Comparison of ENCODE assay signal across 35 cellular contexts in the genomic region with DNA sequence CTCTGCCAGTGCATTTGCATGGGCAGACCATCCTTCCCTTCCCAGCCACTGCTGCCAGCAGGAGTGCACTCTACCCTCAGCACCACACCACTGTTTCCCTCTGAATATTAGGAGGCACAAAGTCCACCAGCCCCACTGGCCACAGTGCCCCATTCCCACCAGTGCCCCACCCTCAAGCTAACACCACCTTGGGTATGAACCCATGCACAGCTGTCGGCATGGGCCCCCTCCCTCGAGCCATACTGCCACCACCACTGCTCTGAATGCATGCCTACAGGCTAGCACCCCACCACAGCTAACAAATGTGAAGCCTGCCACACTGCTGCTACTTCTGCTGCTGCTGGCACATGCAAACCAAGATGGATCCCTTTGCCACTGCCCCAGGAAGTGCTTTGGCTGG.
"Had no signal": no experiment of that assay in that cellular context is flagged by ENCODE, and none has a peak within 500 bp of the region (broad histone marks: within the 10 kb centered on the region; RNA-seq: fewer than 3 reads in every experiment).

No MANE protein-coding gene starts in this region.

- DNase-seq: activated B cell treated with CpG ODN at 0.5 μM for 24 hours; activated CD4-positive, alpha-beta memory T cell treated with anti-CD3 and anti-CD28 coated beads, Interleukin-2, amount 10 ng/mL, durations not matched to agents 7 days and 5 days; activated CD4-positive, alpha-beta T cell treated with anti-CD3 and anti-CD28 coated beads for 4 hours; activated CD4-positive, alpha-beta T cell treated with anti-CD3 and anti-CD28 coated beads, Interleukin-2, amount 10 ng/mL, durations not matched to agents 24 days and 14 days; activated CD4-positive, alpha-beta T cell treated with anti-CD3 and anti-CD28 coated beads, Interleukin-2, amount 50 U/mL, for 1 hour; activated CD4-positive, alpha-beta T cell treated with anti-CD3 and anti-CD28 coated beads, Interleukin-2, amount 50 U/mL, for 48 hours; activated CD4-positive, CD25-positive, alpha-beta regulatory T cell treated with anti-CD3 and anti-CD28 coated beads, Interleukin-2, amount 50 U/mL, for 72 hours; activated CD8-positive, alpha-beta memory T cell treated with anti-CD3 and anti-CD28 coated beads for 24 hours; activated CD8-positive, alpha-beta memory T cell treated with anti-CD3 and anti-CD28 coated beads, Interleukin-2, amount 10 ng/mL, durations not matched to agents 7 days and 5 days; activated CD8-positive, alpha-beta memory T cell treated with anti-CD3 and anti-CD28 coated beads, Interleukin-2, amount 50 U/mL, for 48 hours; activated CD8-positive, alpha-beta T cell treated with anti-CD3 and anti-CD28 coated beads, Interleukin-2, amount 10 ng/mL, durations not matched to agents 7 days and 5 days; activated effector memory CD4-positive, alpha-beta T cell treated with Interleukin-2 at 50 U/mL for 16 hours; activated gamma-delta T cell; activated naive CD4-positive, alpha-beta T cell treated with anti-CD3 and anti-CD28 coated beads, Interleukin-2, amount 10 ng/mL, durations not matched to agents 7 days and 5 days; activated naive CD4-positive, alpha-beta T cell treated with Interleukin-2 at 50 U/mL for 16 hours; activated naive CD8-positive, alpha-beta T cell treated with anti-CD3 and anti-CD28 coated beads, Interleukin-2, amount 10 ng/mL, durations not matched to agents 7 days and 5 days; activated naive CD8-positive, alpha-beta T cell treated with anti-CD3 and anti-CD28 coated beads, Interleukin-2, amount 50 U/mL, for 24 hours; activated T-cell treated with anti-CD3 and anti-CD28 coated beads, Interleukin-2, amount 50 U/mL, for 24 hours; activated T-cell treated with anti-CD3 and anti-CD28 coated beads, Interleukin-2, amount 50 U/mL, for 48 hours; amygdala; body of pancreas; brain microvascular endothelial cell; central memory CD4-positive, alpha-beta T cell; T-helper 1 cell; T-helper 2 cell; T-helper 9 cell had no signal

- H3K9me3 Mint-ChIP-seq: activated CD4-positive, alpha-beta memory T cell treated with anti-CD3 and anti-CD28 coated beads, Interleukin-2, amount 10 ng/mL, durations not matched to agents 7 days and 5 days; activated CD4-positive, alpha-beta T cell treated with anti-CD3 and anti-CD28 coated beads, Interleukin-2, amount 10 ng/mL, durations not matched to agents 24 days and 14 days; activated naive CD4-positive, alpha-beta T cell treated with anti-CD3 and anti-CD28 coated beads, Interleukin-2, amount 10 ng/mL, durations not matched to agents 7 days and 5 days; activated naive CD4-positive, alpha-beta T cell treated with anti-CD3 and anti-CD28 coated beads, Interleukin-2, amount 50 U/mL, for 24 hours; activated T-cell treated with anti-CD3 and anti-CD28 coated beads, Interleukin-2, amount 50 U/mL, for 24 hours; activated T-helper 2 cell treated with anti-CD3 and anti-CD28 coated beads, Interferon-gamma antibody, Interleukin-2, Interleukin-4, amounts not matched to agents 10 μg/mL and 5 μg/mL and 100 μg/mL, durations not matched to agents 14 hours and 24 hours and 36 hours; T-helper 1 cell treated with Interleukin-12 subunit alpha and Interleukin-12 subunit beta and Interleukin-4 antibody, amounts not matched to agents 30 μg/mL and 1 μg/mL, for 36 hours; T-helper 2 cell treated with Interferon-gamma antibody and Interleukin-4, amounts not matched to agents 5 μg/mL and 100 μg/mL, for 36 hours had no signal

- H3K36me3 ChIP-seq: brain microvascular endothelial cell, breast epithelium had no signal

- H3K27me3 ChIP-seq: body of pancreas, brain microvascular endothelial cell, breast epithelium had no signal

- ATAC-seq: activated CD8-positive, alpha-beta memory T cell treated with anti-CD3 and anti-CD28 coated beads, Interleukin-2, amount 10 ng/mL, durations not matched to agents 7 days and 5 days; activated CD8-positive, alpha-beta T cell treated with anti-CD3 and anti-CD28 coated beads, Interleukin-2, amount 10 ng/mL, durations not matched to agents 7 days and 5 days; activated naive CD8-positive, alpha-beta T cell treated with anti-CD3 and anti-CD28 coated beads, Interleukin-2, amount 50 U/mL, for 24 hours; body of pancreas had no signal

- H3K4me3 Mint-ChIP-seq: activated B cell treated with CpG ODN at 0.5 μM for 24 hours; activated CD4-positive, alpha-beta memory T cell treated with anti-CD3 and anti-CD28 coated beads, Interleukin-2, amount 10 ng/mL, durations not matched to agents 7 days and 5 days; activated CD4-positive, alpha-beta T cell treated with anti-CD3 and anti-CD28 coated beads, Interleukin-2, amount 10 ng/mL, durations not matched to agents 24 days and 14 days; activated CD8-positive, alpha-beta memory T cell treated with anti-CD3 and anti-CD28 coated beads, Interleukin-2, amount 10 ng/mL, durations not matched to agents 7 days and 5 days; activated CD8-positive, alpha-beta T cell treated with anti-CD3 and anti-CD28 coated beads, Interleukin-2, amount 10 ng/mL, durations not matched to agents 7 days and 5 days; activated naive CD4-positive, alpha-beta T cell treated with anti-CD3 and anti-CD28 coated beads, Interleukin-2, amount 10 ng/mL, durations not matched to agents 7 days and 5 days; activated naive CD4-positive, alpha-beta T cell treated with anti-CD3 and anti-CD28 coated beads, Interleukin-2, amount 50 U/mL, for 24 hours; activated naive CD8-positive, alpha-beta T cell; activated naive CD8-positive, alpha-beta T cell treated with anti-CD3 and anti-CD28 coated beads, Interleukin-2, amount 10 ng/mL, durations not matched to agents 7 days and 5 days; activated naive CD8-positive, alpha-beta T cell treated with anti-CD3 and anti-CD28 coated beads, Interleukin-2, amount 50 U/mL, for 24 hours; activated T-cell treated with anti-CD3 and anti-CD28 coated beads, Interleukin-2, amount 50 U/mL, for 24 hours; T-helper 1 cell treated with Interleukin-12 subunit alpha and Interleukin-12 subunit beta and Interleukin-4 antibody, amounts not matched to agents 30 μg/mL and 1 μg/mL, for 36 hours; T-helper 2 cell treated with Interferon-gamma antibody and Interleukin-4, amounts not matched to agents 5 μg/mL and 100 μg/mL, for 36 hours had no signal

- H3K36me3 Mint-ChIP-seq: activated CD8-positive, alpha-beta memory T cell treated with anti-CD3 and anti-CD28 coated beads, Interleukin-2, amount 10 ng/mL, durations not matched to agents 7 days and 5 days; activated naive CD4-positive, alpha-beta T cell treated with anti-CD3 and anti-CD28 coated beads, Interleukin-2, amount 10 ng/mL, durations not matched to agents 7 days and 5 days; activated naive CD4-positive, alpha-beta T cell treated with anti-CD3 and anti-CD28 coated beads, Interleukin-2, amount 50 U/mL, for 24 hours; activated naive CD8-positive, alpha-beta T cell; activated naive CD8-positive, alpha-beta T cell treated with anti-CD3 and anti-CD28 coated beads, Interleukin-2, amount 10 ng/mL, durations not matched to agents 7 days and 5 days had no signal

- H3K27ac Mint-ChIP-seq: activated B cell treated with CpG ODN at 0.5 μM for 24 hours; activated CD4-positive, alpha-beta memory T cell treated with anti-CD3 and anti-CD28 coated beads, Interleukin-2, amount 10 ng/mL, durations not matched to agents 7 days and 5 days; activated CD4-positive, alpha-beta T cell treated with anti-CD3 and anti-CD28 coated beads, Interleukin-2, amount 10 ng/mL, durations not matched to agents 24 days and 14 days; activated CD8-positive, alpha-beta memory T cell treated with anti-CD3 and anti-CD28 coated beads, Interleukin-2, amount 10 ng/mL, durations not matched to agents 7 days and 5 days; activated CD8-positive, alpha-beta T cell treated with anti-CD3 and anti-CD28 coated beads, Interleukin-2, amount 10 ng/mL, durations not matched to agents 7 days and 5 days; activated naive CD4-positive, alpha-beta T cell treated with anti-CD3 and anti-CD28 coated beads, Interleukin-2, amount 10 ng/mL, durations not matched to agents 7 days and 5 days; activated naive CD4-positive, alpha-beta T cell treated with anti-CD3 and anti-CD28 coated beads, Interleukin-2, amount 50 U/mL, for 24 hours; activated naive CD8-positive, alpha-beta T cell; activated naive CD8-positive, alpha-beta T cell treated with anti-CD3 and anti-CD28 coated beads, Interleukin-2, amount 10 ng/mL, durations not matched to agents 7 days and 5 days; activated naive CD8-positive, alpha-beta T cell treated with anti-CD3 and anti-CD28 coated beads, Interleukin-2, amount 50 U/mL, for 24 hours; activated T-cell treated with anti-CD3 and anti-CD28 coated beads, Interleukin-2, amount 50 U/mL, for 24 hours; activated T-helper 2 cell treated with anti-CD3 and anti-CD28 coated beads, Interferon-gamma antibody, Interleukin-2, Interleukin-4, amounts not matched to agents 10 μg/mL and 5 μg/mL and 100 μg/mL, durations not matched to agents 14 hours and 24 hours and 36 hours; T-helper 1 cell treated with Interleukin-12 subunit alpha and Interleukin-12 subunit beta and Interleukin-4 antibody, amounts not matched to agents 30 μg/mL and 1 μg/mL, for 36 hours; T-helper 2 cell treated with Interferon-gamma antibody and Interleukin-4, amounts not matched to agents 5 μg/mL and 100 μg/mL, for 36 hours had no signal

- H3K27me3 Mint-ChIP-seq: activated B cell treated with CpG ODN at 0.5 μM for 24 hours; activated CD4-positive, alpha-beta memory T cell treated with anti-CD3 and anti-CD28 coated beads, Interleukin-2, amount 10 ng/mL, durations not matched to agents 7 days and 5 days; activated CD4-positive, alpha-beta T cell treated with anti-CD3 and anti-CD28 coated beads, Interleukin-2, amount 10 ng/mL, durations not matched to agents 24 days and 14 days; activated CD8-positive, alpha-beta memory T cell treated with anti-CD3 and anti-CD28 coated beads, Interleukin-2, amount 10 ng/mL, durations not matched to agents 7 days and 5 days; activated naive CD4-positive, alpha-beta T cell treated with anti-CD3 and anti-CD28 coated beads, Interleukin-2, amount 10 ng/mL, durations not matched to agents 7 days and 5 days; activated naive CD4-positive, alpha-beta T cell treated with anti-CD3 and anti-CD28 coated beads, Interleukin-2, amount 50 U/mL, for 24 hours; activated naive CD8-positive, alpha-beta T cell; activated naive CD8-positive, alpha-beta T cell treated with anti-CD3 and anti-CD28 coated beads, Interleukin-2, amount 10 ng/mL, durations not matched to agents 7 days and 5 days; activated naive CD8-positive, alpha-beta T cell treated with anti-CD3 and anti-CD28 coated beads, Interleukin-2, amount 50 U/mL, for 24 hours; activated T-cell treated with anti-CD3 and anti-CD28 coated beads, Interleukin-2, amount 50 U/mL, for 24 hours had no signal

- H3K27ac ChIP-seq: body of pancreas, brain microvascular endothelial cell, breast epithelium, VCaP had no signal

- H3K4me1 Mint-ChIP-seq: activated B cell treated with CpG ODN at 0.5 μM for 24 hours; activated CD4-positive, alpha-beta memory T cell treated with anti-CD3 and anti-CD28 coated beads, Interleukin-2, amount 10 ng/mL, durations not matched to agents 7 days and 5 days; activated CD4-positive, alpha-beta T cell treated with anti-CD3 and anti-CD28 coated beads, Interleukin-2, amount 10 ng/mL, durations not matched to agents 24 days and 14 days; activated CD8-positive, alpha-beta memory T cell treated with anti-CD3 and anti-CD28 coated beads, Interleukin-2, amount 10 ng/mL, durations not matched to agents 7 days and 5 days; activated naive CD4-positive, alpha-beta T cell treated with anti-CD3 and anti-CD28 coated beads, Interleukin-2, amount 10 ng/mL, durations not matched to agents 7 days and 5 days; activated naive CD4-positive, alpha-beta T cell treated with anti-CD3 and anti-CD28 coated beads, Interleukin-2, amount 50 U/mL, for 24 hours; activated naive CD8-positive, alpha-beta T cell treated with anti-CD3 and anti-CD28 coated beads, Interleukin-2, amount 10 ng/mL, durations not matched to agents 7 days and 5 days; activated naive CD8-positive, alpha-beta T cell treated with anti-CD3 and anti-CD28 coated beads, Interleukin-2, amount 50 U/mL, for 24 hours had no signal

- H3K4me3 ChIP-seq: body of pancreas, breast epithelium had no signal

- H3K4me1 ChIP-seq: body of pancreas, breast epithelium had no signal

- FAIRE-seq: astrocyte, TTC549 had no signal

- H3K9me3 ChIP-seq: body of pancreas had no signal
